In the genomic region with DNA sequence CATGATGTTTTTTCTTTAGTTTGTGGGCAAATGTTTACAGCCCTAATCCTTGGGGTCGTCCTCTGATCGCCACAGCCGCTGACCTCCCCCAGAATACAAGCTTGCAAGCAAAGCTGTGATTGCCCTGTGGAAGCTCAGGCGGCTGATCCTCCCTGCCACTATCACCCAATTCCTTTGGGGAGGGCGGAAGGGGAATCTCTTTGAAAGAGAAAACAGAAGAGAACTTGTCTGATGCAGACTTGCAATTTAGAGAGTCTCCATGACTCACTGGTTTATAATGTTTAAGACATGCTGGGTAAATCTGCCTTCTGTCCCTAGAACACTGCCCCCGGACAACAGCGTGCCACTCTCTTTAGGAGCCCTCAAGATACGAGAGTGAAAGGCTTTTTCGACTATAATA, we compare ENCODE assay signal across 14 cellular contexts.
DNase-seq lines count a peak whose midpoint lies in the region; ATAC-seq and TF ChIP-seq lines count a peak whose summit lies in the region.
"Had no signal": no experiment of that assay in that cellular context is flagged by ENCODE, and none has a peak within 500 bp of the region (broad histone marks: within the 10 kb centered on the region; RNA-seq: fewer than 3 reads in every experiment).

No MANE protein-coding gene starts in this region.

- H3K36me3 Mint-ChIP-seq in progenitor cell of endocrine pancreas (ENCODE audit: insufficient read depth), result peaks cover 10% of the 10 kb centered on the region

- in situ Hi-C loops in KBM-7 (cut with MboI; ENCODE audit: low pct_unique_long_range_greater_than_20kb, low sequenced_read_pairs), result no loop called here

- peak overlapping the region; percentile 5 for H3K4me3 Mint-ChIP-seq in progenitor cell of endocrine pancreas (ENCODE audit: low read depth)
- H3K4me3 Mint-ChIP-seq: naive thymus-derived CD4-positive, alpha-beta T cell had no signal

- DNase-seq in HT-29 (ENCODE audit: low spot score) (peak; percentile 29), fibroblast of pulmonary artery (ENCODE audit: low read depth) (peak; percentile 48), progenitor cell of endocrine pancreas (ENCODE audit: low spot score, unreplicated experiment) (no peak), KBM-7 (no peak), NK-92 (lab: John Stamatoyannopoulos, UW; ENCODE audit: unreplicated experiment) (no peak), NCI-H526 (lab: John Stamatoyannopoulos, UW) (no peak)
- DNase-seq: activated CD4-positive, alpha-beta T cell treated with anti-CD3 and anti-CD28 coated beads for 48 hours; esophagus squamous epithelium; naive thymus-derived CD4-positive, alpha-beta T cell; NCI-H146; NK-92 treated with Interleukin-12 subunit alpha and Interleukin-12 subunit beta, amount 100 ng/mL, for 24 hours; substantia nigra had no signal

- peak; percentile 73 for ATAC-seq in SK-N-SH treated with all-trans-retinoic acid at 6 μM for 48 hours
- ATAC-seq: naive thymus-derived CD4-positive, alpha-beta T cell had no signal

- peaks cover 3% of the 10 kb centered on the region for H3K9me3 Mint-ChIP-seq in progenitor cell of endocrine pancreas (ENCODE audit: low read depth)
- H3K9me3 Mint-ChIP-seq: naive thymus-derived CD4-positive, alpha-beta T cell had no signal

- H3K27ac Mint-ChIP-seq in progenitor cell of endocrine pancreas, result peak overlapping the region; percentile 95
- H3K27ac Mint-ChIP-seq: naive thymus-derived CD4-positive, alpha-beta T cell had no signal

- H3K4me3 ChIP-seq in fibroblast of pulmonary artery (replicated peaks; ENCODE audit: low read depth, low read length), result no peak overlapping the region
- H3K4me3 ChIP-seq: cardiac muscle cell, esophagus squamous epithelium had no signal

- H3K4me1 Mint-ChIP-seq in progenitor cell of endocrine pancreas (ENCODE audit: low read depth), result peaks cover 46% of the 10 kb centered on the region

- TF ChIP-seq CTCF in fibroblast of pulmonary artery (IDR thresholded peaks at IDR 0.05; ENCODE audit: low read length, missing control alignments) (no peak), progenitor cell of endocrine pancreas (IDR thresholded peaks at IDR 0.05; ENCODE audit: unreplicated experiment) (no peak)

- no peaks in the 10 kb centered on the region for H3K27me3 Mint-ChIP-seq in progenitor cell of endocrine pancreas

TF ChIP-seq in SK-N-SH treated with all-trans-retinoic acid at 6 μM for 48 hours, 23 proteins besides CTCF, POLR2A, EP300 and RAD21:
- TF ChIP-seq ISL1 (CRISPR knock-in tag; IDR thresholded peaks at IDR 0.05) (peak; percentile 35), ZNF70 (CRISPR knock-in tag; IDR thresholded peaks at IDR 0.05) (no peak), ZFP3 (CRISPR knock-in tag; IDR thresholded peaks at IDR 0.05) (no peak), RARB (CRISPR knock-in tag; IDR thresholded peaks at IDR 0.05) (no peak), TOX (CRISPR knock-in tag; IDR thresholded peaks at IDR 0.05; ENCODE audit: borderline replicate concordance) (peak; percentile 23; the same call in 1 of the 2 replicates), ZNF8 (CRISPR knock-in tag; IDR thresholded peaks at IDR 0.05) (no peak), PPARA (CRISPR knock-in tag; IDR thresholded peaks at IDR 0.05; ENCODE audit: borderline replicate concordance) (no peak), TCF4 (CRISPR knock-in tag; IDR thresholded peaks at IDR 0.05; ENCODE audit: borderline replicate concordance) (no peak)
- TF ChIP-seq, protein P1, sequence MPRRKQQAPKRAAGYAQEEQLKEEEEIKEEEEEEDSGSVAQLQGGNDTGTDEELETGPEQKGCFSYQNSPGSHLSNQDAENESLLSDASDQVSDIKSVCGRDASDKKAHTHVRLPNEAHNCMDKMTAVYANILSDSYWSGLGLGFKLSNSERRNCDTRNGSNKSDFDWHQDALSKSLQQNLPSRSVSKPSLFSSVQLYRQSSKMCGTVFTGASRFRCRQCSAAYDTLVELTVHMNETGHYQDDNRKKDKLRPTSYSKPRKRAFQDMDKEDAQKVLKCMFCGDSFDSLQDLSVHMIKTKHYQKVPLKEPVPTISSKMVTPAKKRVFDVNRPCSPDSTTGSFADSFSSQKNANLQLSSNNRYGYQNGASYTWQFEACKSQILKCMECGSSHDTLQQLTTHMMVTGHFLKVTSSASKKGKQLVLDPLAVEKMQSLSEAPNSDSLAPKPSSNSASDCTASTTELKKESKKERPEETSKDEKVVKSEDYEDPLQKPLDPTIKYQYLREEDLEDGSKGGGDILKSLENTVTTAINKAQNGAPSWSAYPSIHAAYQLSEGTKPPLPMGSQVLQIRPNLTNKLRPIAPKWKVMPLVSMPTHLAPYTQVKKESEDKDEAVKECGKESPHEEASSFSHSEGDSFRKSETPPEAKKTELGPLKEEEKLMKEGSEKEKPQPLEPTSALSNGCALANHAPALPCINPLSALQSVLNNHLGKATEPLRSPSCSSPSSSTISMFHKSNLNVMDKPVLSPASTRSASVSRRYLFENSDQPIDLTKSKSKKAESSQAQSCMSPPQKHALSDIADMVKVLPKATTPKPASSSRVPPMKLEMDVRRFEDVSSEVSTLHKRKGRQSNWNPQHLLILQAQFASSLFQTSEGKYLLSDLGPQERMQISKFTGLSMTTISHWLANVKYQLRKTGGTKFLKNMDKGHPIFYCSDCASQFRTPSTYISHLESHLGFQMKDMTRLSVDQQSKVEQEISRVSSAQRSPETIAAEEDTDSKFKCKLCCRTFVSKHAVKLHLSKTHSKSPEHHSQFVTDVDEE (CRISPR knock-in tag; IDR thresholded peaks at IDR 0.05), result no peak
- TF ChIP-seq, protein P2, sequence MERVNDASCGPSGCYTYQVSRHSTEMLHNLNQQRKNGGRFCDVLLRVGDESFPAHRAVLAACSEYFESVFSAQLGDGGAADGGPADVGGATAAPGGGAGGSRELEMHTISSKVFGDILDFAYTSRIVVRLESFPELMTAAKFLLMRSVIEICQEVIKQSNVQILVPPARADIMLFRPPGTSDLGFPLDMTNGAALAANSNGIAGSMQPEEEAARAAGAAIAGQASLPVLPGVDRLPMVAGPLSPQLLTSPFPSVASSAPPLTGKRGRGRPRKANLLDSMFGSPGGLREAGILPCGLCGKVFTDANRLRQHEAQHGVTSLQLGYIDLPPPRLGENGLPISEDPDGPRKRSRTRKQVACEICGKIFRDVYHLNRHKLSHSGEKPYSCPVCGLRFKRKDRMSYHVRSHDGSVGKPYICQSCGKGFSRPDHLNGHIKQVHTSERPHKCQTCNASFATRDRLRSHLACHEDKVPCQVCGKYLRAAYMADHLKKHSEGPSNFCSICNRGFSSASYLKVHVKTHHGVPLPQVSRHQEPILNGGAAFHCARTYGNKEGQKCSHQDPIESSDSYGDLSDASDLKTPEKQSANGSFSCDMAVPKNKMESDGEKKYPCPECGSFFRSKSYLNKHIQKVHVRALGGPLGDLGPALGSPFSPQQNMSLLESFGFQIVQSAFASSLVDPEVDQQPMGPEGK (CRISPR knock-in tag; IDR thresholded peaks at IDR 0.05; ENCODE audit: borderline replicate concordance), result no peak

Comparison
In these comparisons a context has a peak if more than half of its experiments do, and no peak if none do; other contexts are left out.
1. DNase-seq: peak in HT-29 (single experiment) and fibroblast of pulmonary artery (single experiment); none in progenitor cell of endocrine pancreas (single experiment), KBM-7 (single experiment), NK-92 (single experiment) and NCI-H526 (0 of 2).